In the genomic region with DNA sequence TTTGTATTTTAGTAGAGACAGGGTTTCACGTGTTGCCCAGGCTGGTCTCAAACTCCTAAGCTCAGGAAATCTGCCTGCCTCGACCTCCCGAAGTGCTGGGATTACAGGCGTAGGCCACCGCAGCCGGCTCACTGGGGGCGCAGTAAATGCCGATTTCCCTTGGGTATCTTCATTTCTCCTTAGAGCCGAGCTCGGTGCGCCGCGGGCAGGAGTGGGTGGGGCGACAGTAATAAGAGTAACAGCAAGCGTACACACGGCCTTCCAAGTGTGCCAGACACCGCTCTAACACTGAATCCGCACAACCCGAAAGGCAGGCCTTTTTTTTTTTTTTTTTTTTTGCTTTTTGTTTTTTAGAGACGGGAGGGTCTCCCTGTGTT, we compare ENCODE assay signal across 8 cellular contexts. TPM values are rescaled to one million over a fixed set of nuclear protein-coding genes. Genes with fewer than 3 reads are reported as not detected.
A peak's percentile ranks its signal among the peaks of the same experiment; 100 is the strongest.
DNase-seq lines count a peak whose midpoint lies in the region; ATAC-seq and TF ChIP-seq lines count a peak whose summit lies in the region.

No MANE protein-coding gene starts in this region.

- H3K4me2 ChIP-seq in OCI-LY1 (ENCODE audit: low read length) (peak overlapping the region; percentile 92), parathyroid adenoma (ENCODE audit: low read length) (peak overlapping the region; percentile 87)

- H3K27ac ChIP-seq in OCI-LY1 (ENCODE audit: low read depth, low read length, poor library complexity, severe bottlenecking) (peak overlapping the region; percentile 95), parathyroid adenoma (peak overlapping the region; percentile 75)

- in situ Hi-C loops in GM13976 (cut with MboI; ENCODE audit: low sequenced_read_pairs, unreplicated experiment) = loop anchor here (10.0 kb wide), 1 partner anchor 311 kb away; no protein-coding TSS in a partner anchor

- peaks cover 31% of the 10 kb centered on the region for H3K4me1 ChIP-seq in OCI-LY1 (ENCODE audit: insufficient read depth, low read length, severe bottlenecking)
- peaks cover 3% of the 10 kb centered on the region for H3K4me1 ChIP-seq in parathyroid adenoma

- no peaks in the 10 kb centered on the region for H4K20me1 ChIP-seq in OCI-LY1 (ENCODE audit: insufficient read depth, low read length)

- H3K79me2 ChIP-seq in OCI-LY1 (ENCODE audit: insufficient read depth, low read length) (peaks cover 30% of the 10 kb centered on the region), parathyroid adenoma (no peaks in the 10 kb centered on the region)

- no peaks in the 10 kb centered on the region for H3K9me2 ChIP-seq in OCI-LY1 (ENCODE audit: low read depth, low read length)

- ATAC-seq in HG02870 (IDR thresholded peaks at IDR 0.05; ENCODE audit: unreplicated experiment) (peak; percentile 7), HG02623 (IDR thresholded peaks at IDR 0.05; ENCODE audit: unreplicated experiment) (no peak)

- no peaks in the 10 kb centered on the region for H3K9me3 ChIP-seq in OCI-LY1 (ENCODE audit: low read length)
- H3K9me3 ChIP-seq in parathyroid adenoma (ENCODE audit: control insufficient read depth, low read length) = no peaks in the 10 kb centered on the region

- DNase-seq in GM13976 (ENCODE audit: low spot score) (peak; percentile 58), foreskin fibroblast (peak in 1 of 2 donors; percentile 69), A172 (ENCODE audit: low spot score) (no peak)
- DNase-seq in activated T-helper 1 cell treated with anti-CD3 and anti-CD28 coated beads, Interleukin-2, amount 50 U/mL, for 16 hours (ENCODE audit: low read depth in 1 of 2, low spot score in 1 of 2) = peak; percentile 30 to 39

- no peak overlapping the region for H2AFZ ChIP-seq in OCI-LY1 (ENCODE audit: low read length)
- H2AFZ ChIP-seq in parathyroid adenoma = peak overlapping the region; percentile 84

- H3K27me3 ChIP-seq in OCI-LY1 (ENCODE audit: insufficient read depth, low read length) = no peaks in the 10 kb centered on the region
- H3K27me3 ChIP-seq in parathyroid adenoma (ENCODE audit: control insufficient read depth, insufficient read depth, low read length) = no peaks in the 10 kb centered on the region

- peaks cover 13% of the 10 kb centered on the region; the same call in 1 of the 2 replicates for H3F3A ChIP-seq in OCI-LY1 (ENCODE audit: insufficient read depth, low read length)

- peaks cover 23% of the 10 kb centered on the region for H3K36me3 ChIP-seq in OCI-LY1 (ENCODE audit: insufficient read depth, low read length)
- no peaks in the 10 kb centered on the region for H3K36me3 ChIP-seq in parathyroid adenoma (ENCODE audit: control insufficient read depth, insufficient read depth, low read length)

- peak overlapping the region; percentile 85 for H3K4me3 ChIP-seq in OCI-LY1 (ENCODE audit: low read depth, low read length, poor library complexity, severe bottlenecking)
- H3K4me3 ChIP-seq in foreskin fibroblast (ENCODE audit: low read depth in 1 of 2, low read length in 2 of 2) = peak overlapping the region; percentile 84 to 95
- H3K4me3 ChIP-seq in parathyroid adenoma (ENCODE audit: low read depth, low read length) = peak overlapping the region; percentile 88

- H3K9ac ChIP-seq in OCI-LY1 (ENCODE audit: low read length) (peak overlapping the region; percentile 83), parathyroid adenoma (no peak overlapping the region)

- no peak for TF ChIP-seq CTCF in GM13976 (IDR thresholded peaks at IDR 0.05; ENCODE audit: borderline replicate concordance, control extremely low read depth, extremely low read depth, insufficient read depth, missing control alignments)
- 0 out of 2 replicates have a peak, but pooled peaks have one; percentile 2 for TF ChIP-seq CTCF in OCI-LY1 (IDR thresholded peaks at IDR 0.05; ENCODE audit: low read length)
- no peak for TF ChIP-seq CTCF in foreskin fibroblast (IDR thresholded peaks at IDR 0.05; ENCODE audit: low read depth, low read length)
- no peak for TF ChIP-seq CTCF in parathyroid adenoma (IDR thresholded peaks at IDR 0.05)

RNA-seq across cellular contexts. Expression of a gene that starts 0.5 kb away (rescaled TPM):
- 112 and 141 TPM in 2 replicates for total RNA-seq in A172 (2014; rRNA removed; shearing (Covaris generic))

RNA-seq across cellular contexts. Expression of a gene that starts 24.6 kb away (rescaled TPM):
- 23.7 and 25.3 TPM in 2 replicates for total RNA-seq in A172 (2014; rRNA removed; shearing (Covaris generic))
